In genomic region chr11:130428692-130429681, GRCh38 we compare ENCODE assay signal across 11 cellular contexts. TPM values are rescaled to one million over a fixed set of nuclear protein-coding genes. Genes with fewer than 3 reads are reported as not detected.
DNase-seq lines count a peak whose midpoint lies in the region; ATAC-seq and TF ChIP-seq lines count a peak whose summit lies in the region.
"Had no signal": no experiment of that assay in that cellular context is flagged by ENCODE, and none has a peak within 500 bp of the region (broad histone marks: within the 10 kb centered on the region; RNA-seq: fewer than 3 reads in every experiment).

No MANE protein-coding gene starts in this region.

- H3K4me3 ChIP-seq in ascending aorta (peak overlapping the region; percentile 51 to 83), tibial artery (peak overlapping the region; percentile 52 to 69)

- H3K36me3 Mint-ChIP-seq in activated CD8-positive, alpha-beta memory T cell treated with anti-CD3 and anti-CD28 coated beads, Interleukin-2, amount 10 ng/mL, durations not matched to agents 7 days and 5 days: no peaks in the 10 kb centered on the region
- H3K36me3 Mint-ChIP-seq in memory B cell: no peaks in the 10 kb centered on the region

- H3K27me3 ChIP-seq in ascending aorta: no peaks in the 10 kb centered on the region
- peaks cover 0 to 3% of the 10 kb centered on the region in 2 donors for H3K27me3 ChIP-seq in tibial artery

- ATAC-seq in activated CD8-positive, alpha-beta memory T cell treated with anti-CD3 and anti-CD28 coated beads, Interleukin-2, amount 10 ng/mL, durations not matched to agents 7 days and 5 days: no peak
- no peak for ATAC-seq in memory B cell (ENCODE audit: low read depth)
- no peak for ATAC-seq in HG02840 (IDR thresholded peaks at IDR 0.05; ENCODE audit: low FRiP score, unreplicated experiment)
- ATAC-seq in GM19397 (IDR thresholded peaks at IDR 0.05; ENCODE audit: unreplicated experiment): no peak

- H3K4me3 Mint-ChIP-seq in activated CD8-positive, alpha-beta memory T cell treated with anti-CD3 and anti-CD28 coated beads, Interleukin-2, amount 10 ng/mL, durations not matched to agents 7 days and 5 days: peak overlapping the region; percentile 35
- peak overlapping the region; percentile 67 for H3K4me3 Mint-ChIP-seq in memory B cell

- H3K4me1 Mint-ChIP-seq in activated CD8-positive, alpha-beta memory T cell treated with anti-CD3 and anti-CD28 coated beads, Interleukin-2, amount 10 ng/mL, durations not matched to agents 7 days and 5 days: peaks cover 12% of the 10 kb centered on the region
- H3K4me1 Mint-ChIP-seq in memory B cell: peaks cover 13% of the 10 kb centered on the region

- H3K36me3 ChIP-seq in ascending aorta (no peaks in the 10 kb centered on the region), tibial artery (no peaks in the 10 kb centered on the region)

- no peaks in the 10 kb centered on the region for H3K9me3 Mint-ChIP-seq in activated CD8-positive, alpha-beta memory T cell treated with anti-CD3 and anti-CD28 coated beads, Interleukin-2, amount 10 ng/mL, durations not matched to agents 7 days and 5 days (ENCODE audit: low read depth)
- H3K9me3 Mint-ChIP-seq in memory B cell: no peaks in the 10 kb centered on the region

- intact Hi-C loops in ascending aorta (cut with DNase I) (loop anchor here (1.0 to 5.0 kb wide), 3 partner anchors 39 to 216 kb away; no protein-coding TSS in a partner anchor), tibial artery (cut with DNase I; ENCODE audit: low total_unique reads) (loop anchor here (5.0 kb wide), 2 partner anchors 37 to 217 kb away; no protein-coding TSS in a partner anchor)

- CTCF ChIA-PET in activated CD8-positive, alpha-beta memory T cell treated with anti-CD3 and anti-CD28 coated beads, Interleukin-2, amount 10 ng/mL, durations not matched to agents 7 days and 5 days (lab: Charles Lee): interaction anchor here (1.3 to 16.1 kb wide), 4 partner anchors 217 to 465 kb away, joined by 3 to 286 read pairs (median 15); no protein-coding TSS in a partner anchor

- H3K27me3 Mint-ChIP-seq in activated CD8-positive, alpha-beta memory T cell treated with anti-CD3 and anti-CD28 coated beads, Interleukin-2, amount 10 ng/mL, durations not matched to agents 7 days and 5 days: peaks cover 59% of the 10 kb centered on the region
- peaks cover 34% of the 10 kb centered on the region for H3K27me3 Mint-ChIP-seq in memory B cell

- H3K9me3 ChIP-seq in ascending aorta (no peaks in the 10 kb centered on the region), tibial artery (no peaks in the 10 kb centered on the region)

- H3K27ac Mint-ChIP-seq in activated CD8-positive, alpha-beta memory T cell treated with anti-CD3 and anti-CD28 coated beads, Interleukin-2, amount 10 ng/mL, durations not matched to agents 7 days and 5 days: no peak overlapping the region
- no peak overlapping the region for H3K27ac Mint-ChIP-seq in memory B cell

- H3K4me1 ChIP-seq in ascending aorta (peaks cover 3 to 17% of the 10 kb centered on the region in 2 donors), tibial artery (peaks cover 0 to 37% (median 20%) of the 10 kb centered on the region in 4 donors)

- H3K27ac ChIP-seq in ascending aorta (no peak overlapping the region), tibial artery (peak overlapping the region; percentile 18 to 58)
- H3K27ac ChIP-seq: C4-2B had no signal

- DNase-seq in activated CD8-positive, alpha-beta memory T cell treated with anti-CD3 and anti-CD28 coated beads, Interleukin-2, amount 10 ng/mL, durations not matched to agents 7 days and 5 days: no peak
- no peak for DNase-seq in activated CD8-positive, alpha-beta memory T cell treated with anti-CD3 and anti-CD28 coated beads, Interleukin-2, amount 50 U/mL, for 48 hours
- DNase-seq in ascending aorta (ENCODE audit: low spot score in 2 of 2) (no peak), memory B cell (ENCODE audit: low spot score in 2 of 2) (no peak), tibial artery (no peak), NCI-H345 (lab: John Stamatoyannopoulos, UW) (no peak)
- DNase-seq: NCI-H526 treated with DMSO at 0.1 percent for 48 hours had no signal

- TF ChIP-seq CTCF in ascending aorta (IDR thresholded peaks at IDR 0.05): no peak
- no peak for TF ChIP-seq CTCF in tibial artery (IDR thresholded peaks at IDR 0.05)

RNA-seq across cellular contexts. Expression of gene ADAMTS8, which starts 0.6 kb away (rescaled TPM):
- not detected for total RNA-seq in activated CD8-positive, alpha-beta memory T cell treated with anti-CD3 and anti-CD28 coated beads, Interleukin-2, amount 10 ng/mL, durations not matched to agents 7 days and 5 days
- 0.64 TPM for total RNA-seq in ascending aorta
- total RNA-seq: activated CD8-positive, alpha-beta memory T cell treated with anti-CD3 and anti-CD28 coated beads for 36 hours had no signal

RNA-seq across cellular contexts. Expression of gene ADAMTS15, which starts 19.5 kb away (rescaled TPM):
- total RNA-seq in activated CD8-positive, alpha-beta memory T cell treated with anti-CD3 and anti-CD28 coated beads, Interleukin-2, amount 10 ng/mL, durations not matched to agents 7 days and 5 days: not detected
- 20.4 TPM for total RNA-seq in ascending aorta
- total RNA-seq: activated CD8-positive, alpha-beta memory T cell treated with anti-CD3 and anti-CD28 coated beads for 36 hours had no signal

Comparison
In these comparisons a context has a peak if more than half of its experiments do, and no peak if none do; other contexts are left out.
1. H3K27ac ChIP-seq: peak in tibial artery (2 of 2); none in ascending aorta (0 of 2).
2. RNA of gene ADAMTS15, which starts 19.5 kb away (total RNA-seq): 20.4 TPM in ascending aorta (single experiment); not detected in activated CD8-positive, alpha-beta memory T cell treated with anti-CD3 and anti-CD28 coated beads, Interleukin-2, amount 10 ng/mL, durations not matched to agents 7 days and 5 days; every median in the first group is over 10 times any median in the second.